ENCODE assay signal across 8 cellular contexts in the genomic region with DNA sequence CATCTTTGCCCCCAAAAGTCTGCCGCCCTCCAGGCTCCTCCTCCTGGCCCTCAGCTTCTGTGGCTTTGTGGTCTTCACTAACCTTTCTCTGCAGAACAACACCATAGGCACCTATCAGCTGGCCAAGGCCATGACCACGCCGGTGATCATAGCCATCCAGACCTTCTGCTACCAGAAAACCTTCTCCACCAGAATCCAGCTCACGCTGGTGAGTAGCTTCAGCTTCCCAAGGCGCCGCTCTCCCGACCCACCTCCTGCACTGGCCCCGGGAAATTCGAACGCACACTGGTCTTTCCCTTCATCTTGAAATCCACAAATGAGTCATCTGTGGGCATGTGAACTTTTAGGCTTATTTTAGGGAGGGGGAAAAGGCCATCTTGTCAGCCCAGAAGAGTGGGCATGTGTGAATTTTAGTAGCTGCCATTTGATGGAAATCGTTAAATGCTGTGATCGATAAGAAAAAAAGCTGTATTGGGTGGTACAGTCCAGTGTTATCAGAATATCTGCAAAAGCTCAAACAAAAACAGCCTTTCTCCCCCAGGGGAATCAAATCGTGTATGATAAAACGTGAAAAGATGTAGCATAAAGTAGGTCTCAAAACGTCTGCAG. TPM values are rescaled to one million over a fixed set of nuclear protein-coding genes. Genes with fewer than 3 reads are reported as not detected.
DNase-seq lines count a peak whose midpoint lies in the region; ATAC-seq and TF ChIP-seq lines count a peak whose summit lies in the region.

No MANE protein-coding gene starts in this region.

- H3K4me2 ChIP-seq in OCI-LY1 (ENCODE audit: low read length) = peak overlapping the region; percentile 86

- H3K27ac Mint-ChIP-seq in activated T-helper 17 cell treated with anti-CD3 and anti-CD28 coated beads, Interleukin-2, amount 50 U/mL, for 72 hours = peak overlapping the region; percentile 96
- H3K27ac Mint-ChIP-seq in naive thymus-derived CD8-positive, alpha-beta T cell = peak overlapping the region; percentile 68 to 98 (median 96)

- H3K27me3 ChIP-seq in OCI-LY1 (ENCODE audit: insufficient read depth, low read length) = no peaks in the 10 kb centered on the region
- no peaks in the 10 kb centered on the region for H3K27me3 ChIP-seq in thoracic aorta (replicated peaks; ENCODE audit: insufficient read depth)

- H3K27ac ChIP-seq in OCI-LY1 (ENCODE audit: low read depth, low read length, poor library complexity, severe bottlenecking) (peak overlapping the region; percentile 53), thoracic aorta (peak overlapping the region; percentile 60 to 70)

- H3K36me3 ChIP-seq in OCI-LY1 (ENCODE audit: insufficient read depth, low read length) (peaks cover 36% of the 10 kb centered on the region; the same call in 1 of the 2 replicates), thoracic aorta (no peaks in the 10 kb centered on the region)

- H3K27me3 Mint-ChIP-seq in activated T-helper 17 cell treated with anti-CD3 and anti-CD28 coated beads, Interleukin-2, amount 50 U/mL, for 72 hours = no peaks in the 10 kb centered on the region
- H3K27me3 Mint-ChIP-seq in naive thymus-derived CD8-positive, alpha-beta T cell = no peaks in the 10 kb centered on the region

- no peaks in the 10 kb centered on the region for H4K20me1 ChIP-seq in OCI-LY1 (ENCODE audit: insufficient read depth, low read length)

- no peaks in the 10 kb centered on the region for H3K9me2 ChIP-seq in OCI-LY1 (ENCODE audit: low read depth, low read length)

- no peak overlapping the region for H2AFZ ChIP-seq in OCI-LY1 (ENCODE audit: low read length)

- POLR2A ChIA-PET in naive thymus-derived CD8-positive, alpha-beta T cell (lab: Charles Lee) = interaction anchor here (0.7 to 3.0 kb wide), 12 partner anchors 11 to 632 kb away, joined by 3 to 57 read pairs (median 4); a partner anchor contains a TSS

- peaks cover 47% of the 10 kb centered on the region for H3K36me3 Mint-ChIP-seq in activated T-helper 17 cell treated with anti-CD3 and anti-CD28 coated beads, Interleukin-2, amount 50 U/mL, for 72 hours (ENCODE audit: low read depth)
- peaks cover 0 to 13% (median 3%) of the 10 kb centered on the region in 3 donors for H3K36me3 Mint-ChIP-seq in naive thymus-derived CD8-positive, alpha-beta T cell

- peak overlapping the region; percentile 99 for H3K4me3 Mint-ChIP-seq in activated T-helper 17 cell treated with anti-CD3 and anti-CD28 coated beads, Interleukin-2, amount 50 U/mL, for 72 hours
- peak overlapping the region; percentile 95 to 98 (median 98) for H3K4me3 Mint-ChIP-seq in naive thymus-derived CD8-positive, alpha-beta T cell

- H3K9ac ChIP-seq in OCI-LY1 (ENCODE audit: low read length) = peak overlapping the region; percentile 82

- H3K4me3 ChIP-seq in OCI-LY1 (ENCODE audit: low read depth, low read length, poor library complexity, severe bottlenecking) (peak overlapping the region; percentile 81), thoracic aorta (peak overlapping the region; percentile 82)

- H3K4me1 Mint-ChIP-seq in activated T-helper 17 cell treated with anti-CD3 and anti-CD28 coated beads, Interleukin-2, amount 50 U/mL, for 72 hours = peaks cover 19% of the 10 kb centered on the region
- H3K4me1 Mint-ChIP-seq in naive thymus-derived CD8-positive, alpha-beta T cell = peaks cover 27 to 56% (median 47%) of the 10 kb centered on the region in 4 donors

- no peaks in the 10 kb centered on the region for H3K9me3 ChIP-seq in OCI-LY1 (ENCODE audit: low read length)
- H3K9me3 ChIP-seq in thoracic aorta = no peaks in the 10 kb centered on the region

- H3K79me2 ChIP-seq in OCI-LY1 (ENCODE audit: insufficient read depth, low read length) = peaks cover 25% of the 10 kb centered on the region

- H3K9me3 Mint-ChIP-seq in activated T-helper 17 cell treated with anti-CD3 and anti-CD28 coated beads, Interleukin-2, amount 50 U/mL, for 72 hours = no peaks in the 10 kb centered on the region
- H3K9me3 Mint-ChIP-seq in naive thymus-derived CD8-positive, alpha-beta T cell = no peaks in the 10 kb centered on the region

- peak; percentile 28 for ATAC-seq in GM19324 (IDR thresholded peaks at IDR 0.05; ENCODE audit: low FRiP score, unreplicated experiment)
- peak; percentile 38 for ATAC-seq in HG03378 (IDR thresholded peaks at IDR 0.05; ENCODE audit: unreplicated experiment)
- ATAC-seq in activated T-helper 17 cell treated with anti-CD3 and anti-CD28 coated beads, Interleukin-2, amount 50 U/mL, for 72 hours (replicated peaks) = peak; percentile 51
- peak; percentile 1 to 19 for ATAC-seq in naive thymus-derived CD8-positive, alpha-beta T cell
- no peak for ATAC-seq in thoracic aorta (ENCODE audit: insufficient number of reproducible peaks, low FRiP score, low read depth)

- H3K4me1 ChIP-seq in OCI-LY1 (ENCODE audit: insufficient read depth, low read length, severe bottlenecking) = peaks cover 49% of the 10 kb centered on the region
- peaks cover 0 to 14% of the 10 kb centered on the region in 2 donors for H3K4me1 ChIP-seq in thoracic aorta (ENCODE audit: control insufficient read depth in 1 of 2, low read depth in 2 of 2)

- H3F3A ChIP-seq in OCI-LY1 (ENCODE audit: insufficient read depth, low read length) = no peaks in the 10 kb centered on the region

- TF ChIP-seq CTCF in OCI-LY1 (IDR thresholded peaks at IDR 0.05; ENCODE audit: low read length) = no peak
- no peak for TF ChIP-seq CTCF in thoracic aorta (IDR thresholded peaks at IDR 0.05)

- DNase-seq in C1 segment of cervical spinal cord (lab: John Stamatoyannopoulos, UW) (peak in 11 of 14 donors; percentile 33 to 82 (median 67)), fibroblast of the conjunctiva (ENCODE audit: low read depth) (peak; percentile 34), thoracic aorta (ENCODE audit: low spot score) (peak; percentile 33)
- peak in 6 of 10 donors; percentile 1 to 27 (median 12) for DNase-seq in naive thymus-derived CD8-positive, alpha-beta T cell

RNA-seq across cellular contexts. Expression of a gene that starts 0.7 kb away (rescaled TPM):
- total RNA-seq in activated T-helper 17 cell treated with anti-CD3 and anti-CD28 coated beads, Interleukin-2, amount 50 U/mL, for 72 hours = 10 to 100 TPM; 12.3 to 12.6 TPM
- 10 to 100 TPM; 11.2 to 12.8 TPM for total RNA-seq in naive thymus-derived CD8-positive, alpha-beta T cell
- polyA plus RNA-seq in naive thymus-derived CD8-positive, alpha-beta T cell = 10 to 100 TPM; 10.9 to 12.0 (median 12.0) TPM
- total RNA-seq in thoracic aorta = 10 to 100 TPM in 1 of 2 donors, under 1 TPM in 1; 0.95 to 14.1 TPM

RNA-seq across cellular contexts. Expression of a gene that starts 59.9 kb away (rescaled TPM):
- 100 to 1,000 TPM; 106 to 134 TPM for total RNA-seq in activated T-helper 17 cell treated with anti-CD3 and anti-CD28 coated beads, Interleukin-2, amount 50 U/mL, for 72 hours
- total RNA-seq in naive thymus-derived CD8-positive, alpha-beta T cell = 10 to 100 TPM; 69.9 to 78.5 TPM
- polyA plus RNA-seq in naive thymus-derived CD8-positive, alpha-beta T cell = 10 to 100 TPM; 21.3 to 39.0 (median 24.6) TPM
- total RNA-seq in thoracic aorta = 10 to 100 TPM; 28.0 to 45.4 TPM

Comparison
In these comparisons a context has a peak if more than half of its experiments do, and no peak if none do; other contexts are left out.
1. DNase-seq: peak in every context shown above with its lines; median percentile 67 in C1 segment of cervical spinal cord; 34 in fibroblast of the conjunctiva; 33 in thoracic aorta; 12 in naive thymus-derived CD8-positive, alpha-beta T cell.